In the genomic region with DNA sequence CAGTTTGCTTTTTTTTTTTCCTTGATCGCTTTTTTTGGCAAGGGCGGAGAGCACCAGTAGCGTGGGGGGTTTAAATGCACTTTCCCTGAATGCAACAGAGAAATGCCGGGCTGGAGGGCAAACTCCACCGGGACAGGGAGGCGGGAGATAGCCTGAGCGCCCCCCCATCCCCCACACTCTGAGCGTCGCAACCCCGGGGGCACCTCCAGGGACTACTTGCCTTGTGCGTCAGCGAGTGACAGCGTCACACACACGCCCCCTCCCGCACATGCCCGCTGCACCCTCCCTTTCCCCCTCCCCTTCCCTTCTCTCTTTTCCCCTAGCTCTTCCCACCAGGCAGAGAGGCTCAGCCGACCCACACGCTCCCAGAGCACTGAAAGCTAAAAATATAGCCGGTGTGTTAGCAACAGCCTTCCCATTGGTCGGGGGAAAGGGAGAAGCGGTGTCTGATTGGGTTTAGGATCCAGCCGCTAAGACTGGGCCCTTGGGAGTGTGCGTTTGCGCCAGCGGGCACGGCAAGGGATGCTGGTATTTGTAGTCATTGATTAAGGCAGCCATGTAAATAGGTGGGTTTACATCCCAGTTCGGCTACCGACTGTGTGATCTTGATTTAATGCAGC, we compare ENCODE assay signal across 1 cellular context.
TF ChIP-seq lines count a peak whose summit lies in the region.

No MANE protein-coding gene starts in this region.

TF ChIP-seq in HEK293, 187 proteins besides CTCF, POLR2A, EP300 and RAD21 (continued from another document and continues in another):
- TF ChIP-seq, protein P1, sequence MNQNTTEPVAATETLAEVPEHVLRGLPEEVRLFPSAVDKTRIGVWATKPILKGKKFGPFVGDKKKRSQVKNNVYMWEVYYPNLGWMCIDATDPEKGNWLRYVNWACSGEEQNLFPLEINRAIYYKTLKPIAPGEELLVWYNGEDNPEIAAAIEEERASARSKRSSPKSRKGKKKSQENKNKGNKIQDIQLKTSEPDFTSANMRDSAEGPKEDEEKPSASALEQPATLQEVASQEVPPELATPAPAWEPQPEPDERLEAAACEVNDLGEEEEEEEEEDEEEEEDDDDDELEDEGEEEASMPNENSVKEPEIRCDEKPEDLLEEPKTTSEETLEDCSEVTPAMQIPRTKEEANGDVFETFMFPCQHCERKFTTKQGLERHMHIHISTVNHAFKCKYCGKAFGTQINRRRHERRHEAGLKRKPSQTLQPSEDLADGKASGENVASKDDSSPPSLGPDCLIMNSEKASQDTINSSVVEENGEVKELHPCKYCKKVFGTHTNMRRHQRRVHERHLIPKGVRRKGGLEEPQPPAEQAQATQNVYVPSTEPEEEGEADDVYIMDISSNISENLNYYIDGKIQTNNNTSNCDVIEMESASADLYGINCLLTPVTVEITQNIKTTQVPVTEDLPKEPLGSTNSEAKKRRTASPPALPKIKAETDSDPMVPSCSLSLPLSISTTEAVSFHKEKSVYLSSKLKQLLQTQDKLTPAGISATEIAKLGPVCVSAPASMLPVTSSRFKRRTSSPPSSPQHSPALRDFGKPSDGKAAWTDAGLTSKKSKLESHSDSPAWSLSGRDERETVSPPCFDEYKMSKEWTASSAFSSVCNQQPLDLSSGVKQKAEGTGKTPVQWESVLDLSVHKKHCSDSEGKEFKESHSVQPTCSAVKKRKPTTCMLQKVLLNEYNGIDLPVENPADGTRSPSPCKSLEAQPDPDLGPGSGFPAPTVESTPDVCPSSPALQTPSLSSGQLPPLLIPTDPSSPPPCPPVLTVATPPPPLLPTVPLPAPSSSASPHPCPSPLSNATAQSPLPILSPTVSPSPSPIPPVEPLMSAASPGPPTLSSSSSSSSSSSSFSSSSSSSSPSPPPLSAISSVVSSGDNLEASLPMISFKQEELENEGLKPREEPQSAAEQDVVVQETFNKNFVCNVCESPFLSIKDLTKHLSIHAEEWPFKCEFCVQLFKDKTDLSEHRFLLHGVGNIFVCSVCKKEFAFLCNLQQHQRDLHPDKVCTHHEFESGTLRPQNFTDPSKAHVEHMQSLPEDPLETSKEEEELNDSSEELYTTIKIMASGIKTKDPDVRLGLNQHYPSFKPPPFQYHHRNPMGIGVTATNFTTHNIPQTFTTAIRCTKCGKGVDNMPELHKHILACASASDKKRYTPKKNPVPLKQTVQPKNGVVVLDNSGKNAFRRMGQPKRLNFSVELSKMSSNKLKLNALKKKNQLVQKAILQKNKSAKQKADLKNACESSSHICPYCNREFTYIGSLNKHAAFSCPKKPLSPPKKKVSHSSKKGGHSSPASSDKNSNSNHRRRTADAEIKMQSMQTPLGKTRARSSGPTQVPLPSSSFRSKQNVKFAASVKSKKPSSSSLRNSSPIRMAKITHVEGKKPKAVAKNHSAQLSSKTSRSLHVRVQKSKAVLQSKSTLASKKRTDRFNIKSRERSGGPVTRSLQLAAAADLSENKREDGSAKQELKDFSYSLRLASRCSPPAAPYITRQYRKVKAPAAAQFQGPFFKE (tag by site-specific recombination; IDR thresholded peaks at IDR 0.05; ENCODE audit: borderline replicate concordance) = no peak
- TF ChIP-seq, protein P2, sequence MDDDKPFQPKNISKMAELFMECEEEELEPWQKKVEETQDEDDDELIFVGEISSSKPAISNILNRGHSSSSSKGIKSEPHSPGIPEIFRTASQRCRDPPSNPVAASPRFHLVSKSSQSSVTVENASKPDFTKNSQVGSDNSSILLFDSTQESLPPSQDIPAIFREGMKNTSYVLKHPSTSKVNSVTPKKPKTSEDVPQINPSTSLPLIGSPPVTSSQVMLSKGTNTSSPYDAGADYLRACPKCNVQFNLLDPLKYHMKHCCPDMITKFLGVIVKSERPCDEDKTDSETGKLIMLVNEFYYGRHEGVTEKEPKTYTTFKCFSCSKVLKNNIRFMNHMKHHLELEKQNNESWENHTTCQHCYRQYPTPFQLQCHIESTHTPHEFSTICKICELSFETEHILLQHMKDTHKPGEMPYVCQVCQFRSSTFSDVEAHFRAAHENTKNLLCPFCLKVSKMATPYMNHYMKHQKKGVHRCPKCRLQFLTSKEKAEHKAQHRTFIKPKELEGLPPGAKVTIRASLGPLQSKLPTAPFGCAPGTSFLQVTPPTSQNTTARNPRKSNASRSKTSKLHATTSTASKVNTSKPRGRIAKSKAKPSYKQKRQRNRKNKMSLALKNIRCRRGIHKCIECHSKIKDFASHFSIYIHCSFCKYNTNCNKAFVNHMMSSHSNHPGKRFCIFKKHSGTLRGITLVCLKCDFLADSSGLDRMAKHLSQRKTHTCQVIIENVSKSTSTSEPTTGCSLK (tag by site-specific recombination; IDR thresholded peaks at IDR 0.05) = no peak
- no peak for TF ChIP-seq ZFP41 (tag by site-specific recombination; IDR thresholded peaks at IDR 0.05; ENCODE audit: borderline replicate concordance)
- TF ChIP-seq BCL11B (tag by site-specific recombination; IDR thresholded peaks at IDR 0.05; ENCODE audit: low read depth) = peak; percentile 97
- no peak for TF ChIP-seq SALL2 (tag by site-specific recombination; IDR thresholded peaks at IDR 0.05; ENCODE audit: borderline replicate concordance)
- no peak for TF ChIP-seq ZNF223 (tag by site-specific recombination; IDR thresholded peaks at IDR 0.05)
- peak; percentile 25 for TF ChIP-seq ZFP69B (tag by site-specific recombination; IDR thresholded peaks at IDR 0.05)
- 0 out of 2 replicates have a peak, but pooled peaks have one; percentile 9 for TF ChIP-seq ZNF785 (tag by site-specific recombination; IDR thresholded peaks at IDR 0.05)
- peak; percentile 99 for TF ChIP-seq ZXDB (tag by site-specific recombination; IDR thresholded peaks at IDR 0.05)
- no peak for TF ChIP-seq ZNF677 (tag by site-specific recombination; IDR thresholded peaks at IDR 0.05)
- peak; percentile 65 for TF ChIP-seq ZSCAN30 (tag by site-specific recombination; IDR thresholded peaks at IDR 0.05)
- TF ChIP-seq WT1 (tag by site-specific recombination; IDR thresholded peaks at IDR 0.05) = peak; percentile 90
- TF ChIP-seq, protein P3, sequence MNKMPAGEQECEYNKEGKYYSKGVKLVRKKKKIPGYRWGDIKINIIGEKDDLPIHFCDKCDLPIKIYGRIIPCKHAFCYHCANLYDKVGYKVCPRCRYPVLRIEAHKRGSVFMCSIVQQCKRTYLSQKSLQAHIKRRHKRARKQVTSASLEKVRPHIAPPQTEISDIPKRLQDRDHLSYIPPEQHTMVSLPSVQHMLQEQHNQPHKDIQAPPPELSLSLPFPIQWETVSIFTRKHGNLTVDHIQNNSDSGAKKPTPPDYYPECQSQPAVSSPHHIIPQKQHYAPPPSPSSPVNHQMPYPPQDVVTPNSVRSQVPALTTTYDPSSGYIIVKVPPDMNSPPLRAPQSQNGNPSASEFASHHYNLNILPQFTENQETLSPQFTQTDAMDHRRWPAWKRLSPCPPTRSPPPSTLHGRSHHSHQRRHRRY (tag by site-specific recombination; IDR thresholded peaks at IDR 0.05) = no peak; the same call in 1 of the 2 replicates
- no peak for TF ChIP-seq ZNF626 (tag by site-specific recombination; IDR thresholded peaks at IDR 0.05)
- TF ChIP-seq ZNF777 (tag by site-specific recombination; IDR thresholded peaks at IDR 0.05; ENCODE audit: borderline replicate concordance) = no peak
- peak; percentile 99 for TF ChIP-seq GLIS2 (tag by site-specific recombination; IDR thresholded peaks at IDR 0.05)
- TF ChIP-seq ZNF221 (tag by site-specific recombination; IDR thresholded peaks at IDR 0.05; ENCODE audit: borderline replicate concordance) = no peak
- TF ChIP-seq, protein P4, sequence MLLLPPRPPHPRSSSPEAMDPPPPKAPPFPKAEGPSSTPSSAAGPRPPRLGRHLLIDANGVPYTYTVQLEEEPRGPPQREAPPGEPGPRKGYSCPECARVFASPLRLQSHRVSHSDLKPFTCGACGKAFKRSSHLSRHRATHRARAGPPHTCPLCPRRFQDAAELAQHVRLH (tag by site-specific recombination; IDR thresholded peaks at IDR 0.05) = peak; percentile 63
- no peak for TF ChIP-seq ZNF596 (tag by site-specific recombination; IDR thresholded peaks at IDR 0.05)
- TF ChIP-seq ZNF274 (IDR thresholded peaks at IDR 0.05; ENCODE audit: low read length) = no peak
- TF ChIP-seq ZNF274 (tag by site-specific recombination; IDR thresholded peaks at IDR 0.05; ENCODE audit: borderline replicate concordance) = no peak
- TF ChIP-seq SETDB1 (IDR thresholded peaks at IDR 0.05; ENCODE audit: insufficient read length, low read length) = no peak
- no peak for TF ChIP-seq ZNF175 (tag by site-specific recombination; IDR thresholded peaks at IDR 0.05)
- TF ChIP-seq ZSCAN23 (tag by site-specific recombination; IDR thresholded peaks at IDR 0.05) = peak; percentile 80; the same call in 1 of the 2 replicates
- TF ChIP-seq, protein P5, sequence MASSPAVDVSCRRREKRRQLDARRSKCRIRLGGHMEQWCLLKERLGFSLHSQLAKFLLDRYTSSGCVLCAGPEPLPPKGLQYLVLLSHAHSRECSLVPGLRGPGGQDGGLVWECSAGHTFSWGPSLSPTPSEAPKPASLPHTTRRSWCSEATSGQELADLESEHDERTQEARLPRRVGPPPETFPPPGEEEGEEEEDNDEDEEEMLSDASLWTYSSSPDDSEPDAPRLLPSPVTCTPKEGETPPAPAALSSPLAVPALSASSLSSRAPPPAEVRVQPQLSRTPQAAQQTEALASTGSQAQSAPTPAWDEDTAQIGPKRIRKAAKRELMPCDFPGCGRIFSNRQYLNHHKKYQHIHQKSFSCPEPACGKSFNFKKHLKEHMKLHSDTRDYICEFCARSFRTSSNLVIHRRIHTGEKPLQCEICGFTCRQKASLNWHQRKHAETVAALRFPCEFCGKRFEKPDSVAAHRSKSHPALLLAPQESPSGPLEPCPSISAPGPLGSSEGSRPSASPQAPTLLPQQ (tag by site-specific recombination; IDR thresholded peaks at IDR 0.05) = peak; percentile 80
- TF ChIP-seq SP7 (tag by site-specific recombination; IDR thresholded peaks at IDR 0.05) = peak; percentile 91
- TF ChIP-seq, protein P6, sequence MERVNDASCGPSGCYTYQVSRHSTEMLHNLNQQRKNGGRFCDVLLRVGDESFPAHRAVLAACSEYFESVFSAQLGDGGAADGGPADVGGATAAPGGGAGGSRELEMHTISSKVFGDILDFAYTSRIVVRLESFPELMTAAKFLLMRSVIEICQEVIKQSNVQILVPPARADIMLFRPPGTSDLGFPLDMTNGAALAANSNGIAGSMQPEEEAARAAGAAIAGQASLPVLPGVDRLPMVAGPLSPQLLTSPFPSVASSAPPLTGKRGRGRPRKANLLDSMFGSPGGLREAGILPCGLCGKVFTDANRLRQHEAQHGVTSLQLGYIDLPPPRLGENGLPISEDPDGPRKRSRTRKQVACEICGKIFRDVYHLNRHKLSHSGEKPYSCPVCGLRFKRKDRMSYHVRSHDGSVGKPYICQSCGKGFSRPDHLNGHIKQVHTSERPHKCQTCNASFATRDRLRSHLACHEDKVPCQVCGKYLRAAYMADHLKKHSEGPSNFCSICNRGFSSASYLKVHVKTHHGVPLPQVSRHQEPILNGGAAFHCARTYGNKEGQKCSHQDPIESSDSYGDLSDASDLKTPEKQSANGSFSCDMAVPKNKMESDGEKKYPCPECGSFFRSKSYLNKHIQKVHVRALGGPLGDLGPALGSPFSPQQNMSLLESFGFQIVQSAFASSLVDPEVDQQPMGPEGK (tag by site-specific recombination; IDR thresholded peaks at IDR 0.05) = peak; percentile 100
- TF ChIP-seq, protein P7, sequence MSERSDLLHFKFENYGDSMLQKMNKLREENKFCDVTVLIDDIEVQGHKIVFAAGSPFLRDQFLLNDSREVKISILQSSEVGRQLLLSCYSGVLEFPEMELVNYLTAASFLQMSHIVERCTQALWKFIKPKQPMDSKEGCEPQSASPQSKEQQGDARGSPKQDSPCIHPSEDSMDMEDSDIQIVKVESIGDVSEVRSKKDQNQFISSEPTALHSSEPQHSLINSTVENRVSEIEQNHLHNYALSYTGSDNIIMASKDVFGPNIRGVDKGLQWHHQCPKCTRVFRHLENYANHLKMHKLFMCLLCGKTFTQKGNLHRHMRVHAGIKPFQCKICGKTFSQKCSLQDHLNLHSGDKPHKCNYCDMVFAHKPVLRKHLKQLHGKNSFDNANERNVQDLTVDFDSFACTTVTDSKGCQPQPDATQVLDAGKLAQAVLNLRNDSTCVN (tag by site-specific recombination; optimal IDR thresholded peaks at IDR 0.05) = peak; percentile 15
- no peak for TF ChIP-seq ZNF302 (tag by site-specific recombination; IDR thresholded peaks at IDR 0.05; ENCODE audit: low read depth)
- no peak for TF ChIP-seq ZNF658 (tag by site-specific recombination; IDR thresholded peaks at IDR 0.05)
- TF ChIP-seq ZNF600 (tag by site-specific recombination; IDR thresholded peaks at IDR 0.05) = no peak
- TF ChIP-seq ZNF292 (tag by site-specific recombination; IDR thresholded peaks at IDR 0.05; ENCODE audit: borderline replicate concordance, low read depth) = no peak
- no peak for TF ChIP-seq ZNF248 (tag by site-specific recombination; IDR thresholded peaks at IDR 0.05)
- peak; percentile 72 for TF ChIP-seq ZIC2 (tag by site-specific recombination; IDR thresholded peaks at IDR 0.05)
- peak; percentile 91 for TF ChIP-seq ZNF610 (tag by site-specific recombination; IDR thresholded peaks at IDR 0.05; ENCODE audit: borderline replicate concordance)
- no peak; the same call in none of the 2 replicates for TF ChIP-seq ZNF394 (tag by site-specific recombination; IDR thresholded peaks at IDR 0.05; ENCODE audit: borderline replicate concordance)
- peak; percentile 100 for TF ChIP-seq IKZF3 (tag by site-specific recombination; IDR thresholded peaks at IDR 0.05)
- TF ChIP-seq ZNF133 (tag by site-specific recombination; IDR thresholded peaks at IDR 0.05) = 0 out of 2 replicates have a peak, but pooled peaks have one; percentile 23
- TF ChIP-seq ZNF157 (tag by site-specific recombination; IDR thresholded peaks at IDR 0.05) = no peak
- TF ChIP-seq ZNF747 (tag by site-specific recombination; IDR thresholded peaks at IDR 0.05) = no peak
- TF ChIP-seq ZEB2 (tag by site-specific recombination; IDR thresholded peaks at IDR 0.05) = peak; percentile 98
- TF ChIP-seq MYNN (tag by site-specific recombination; IDR thresholded peaks at IDR 0.05; ENCODE audit: borderline replicate concordance) = no peak
- 0 out of 2 replicates have a peak, but pooled peaks have one; percentile 54 for TF ChIP-seq ZNF792 (tag by site-specific recombination; IDR thresholded peaks at IDR 0.05)
- TF ChIP-seq, protein P8, sequence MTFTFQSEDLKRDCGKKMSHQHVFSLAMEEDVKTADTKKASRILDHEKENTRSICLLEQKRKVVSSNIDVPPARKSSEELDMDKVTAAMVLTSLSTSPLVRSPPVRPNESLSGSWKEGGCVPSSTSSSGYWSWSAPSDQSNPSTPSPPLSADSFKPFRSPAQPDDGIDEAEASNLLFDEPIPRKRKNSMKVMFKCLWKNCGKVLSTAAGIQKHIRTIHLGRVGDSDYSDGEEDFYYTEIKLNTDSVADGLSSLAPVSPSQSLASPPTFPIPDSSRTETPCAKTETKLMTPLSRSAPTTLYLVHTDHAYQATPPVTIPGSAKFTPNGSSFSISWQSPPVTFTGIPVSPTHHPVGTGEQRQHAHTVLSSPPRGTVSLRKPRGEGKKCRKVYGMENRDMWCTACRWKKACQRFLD (tag by site-specific recombination; IDR thresholded peaks at IDR 0.05) = no peak
- TF ChIP-seq ZNF24 (tag by site-specific recombination; IDR thresholded peaks at IDR 0.05) = peak; percentile 84; the same call in 1 of the 2 replicates
- TF ChIP-seq ZNF76 (tag by site-specific recombination; IDR thresholded peaks at IDR 0.05; ENCODE audit: borderline replicate concordance, low read depth) = peak; percentile 96
